Comparison of ENCODE assay signal across 19 cellular contexts in the genomic region with DNA sequence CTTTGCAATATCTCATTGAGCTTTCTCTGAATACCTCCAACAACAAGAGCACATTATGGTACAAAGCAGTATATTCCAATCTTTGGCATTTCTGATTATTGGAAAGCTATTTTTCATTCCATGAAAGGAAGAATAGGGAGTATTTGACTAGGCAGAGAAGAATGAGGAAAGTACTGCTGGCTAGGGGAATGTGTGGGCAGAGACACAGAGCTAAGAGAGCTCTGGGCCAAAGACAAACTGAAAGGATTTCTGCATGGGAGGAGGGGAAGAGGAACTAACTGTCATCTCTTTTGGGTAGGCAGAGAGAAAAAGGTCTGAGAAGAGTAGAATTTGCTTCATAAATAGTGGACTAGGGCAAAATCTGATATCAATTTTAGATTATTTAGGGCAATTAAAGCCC.
DNase-seq lines count a peak whose midpoint lies in the region; TF ChIP-seq lines count a peak whose summit lies in the region.
"Had no signal": no experiment of that assay in that cellular context is flagged by ENCODE, and none has a peak within 500 bp of the region (broad histone marks: within the 10 kb centered on the region; RNA-seq: fewer than 3 reads in every experiment).

No MANE protein-coding gene starts in this region.

- in situ Hi-C loops in GM23248 (cut with MboI), result no loop called here

- H3K36me3 Mint-ChIP-seq in H9 (ENCODE audit: insufficient read depth in 1 of 3, low read depth in 3 of 3), result no peaks in the 10 kb centered on the region

- peaks cover 15% of the 10 kb centered on the region; the same call in 1 of the 2 replicates for H3K4me1 ChIP-seq in GM23248 (ENCODE audit: insufficient read depth)
- H3K4me1 ChIP-seq in smooth muscle cell (ENCODE audit: low read depth), result no peaks in the 10 kb centered on the region
- peaks cover 6% of the 10 kb centered on the region; the same call in 1 of the 2 replicates for H3K4me1 ChIP-seq in H9 (ENCODE audit: insufficient read depth, low read length)
- H3K4me1 ChIP-seq: spleen had no signal

- H2BK12ac ChIP-seq in H9 (ENCODE audit: insufficient read length, low read depth, low read length), result no peak overlapping the region

- no peaks in the 10 kb centered on the region for H3F3A ChIP-seq in GM23248 (ENCODE audit: insufficient read depth)
- H3F3A ChIP-seq in smooth muscle cell (ENCODE audit: low read depth), result no peaks in the 10 kb centered on the region

- peaks cover 20 to 22% of the 10 kb centered on the region in 2 experiments for H3K4me1 Mint-ChIP-seq in H9

- H3K27ac Mint-ChIP-seq in H9, result no peak overlapping the region

- no peak overlapping the region for H3K23ac ChIP-seq in H9 (ENCODE audit: insufficient read length, low read depth, low read length)

- no peak for TF ChIP-seq CTCF in smooth muscle cell (IDR thresholded peaks at IDR 0.05; ENCODE audit: borderline replicate concordance, insufficient read depth, poor library complexity, severe bottlenecking)
- TF ChIP-seq CTCF in H9 (conservative IDR thresholded peaks at IDR 0.05), result no peak

- peak overlapping the region; percentile 48 for H2AFZ ChIP-seq in GM23248
- no peak overlapping the region for H2AFZ ChIP-seq in smooth muscle cell (ENCODE audit: low read depth)
- H2AFZ ChIP-seq in H9 (ENCODE audit: low read length), result no peak overlapping the region

- H3K36me3 ChIP-seq in GM23248 (ENCODE audit: low read depth), result no peaks in the 10 kb centered on the region
- H3K36me3 ChIP-seq in smooth muscle cell (ENCODE audit: low read depth), result no peaks in the 10 kb centered on the region
- H3K36me3 ChIP-seq: spleen, upper lobe of left lung had no signal

- H3K27me3 Mint-ChIP-seq in H9 (ENCODE audit: low read depth), result no peaks in the 10 kb centered on the region

- no peak overlapping the region for H2AK5ac ChIP-seq in H9 (ENCODE audit: insufficient read length, low read length)

- H4K20me1 ChIP-seq in GM23248 (ENCODE audit: insufficient read depth) (no peaks in the 10 kb centered on the region), smooth muscle cell (ENCODE audit: low read depth) (no peaks in the 10 kb centered on the region), H9 (ENCODE audit: control insufficient read depth, insufficient read depth, insufficient read length) (no peaks in the 10 kb centered on the region)

- no peak overlapping the region for H3K4me3 Mint-ChIP-seq in H9

- no peaks in the 10 kb centered on the region for H3K27me3 ChIP-seq in GM23248 (replicated peaks; ENCODE audit: insufficient read depth)
- H3K27me3 ChIP-seq in smooth muscle cell (ENCODE audit: low read depth), result no peaks in the 10 kb centered on the region
- H3K27me3 ChIP-seq in H9 (ENCODE audit: insufficient read depth, low read length), result no peaks in the 10 kb centered on the region
- H3K27me3 ChIP-seq: spleen, upper lobe of left lung had no signal

- no peaks in the 10 kb centered on the region for H3K9me2 ChIP-seq in GM23248 (ENCODE audit: insufficient read depth)

- H3K14ac ChIP-seq in H9 (ENCODE audit: insufficient read depth, low read length), result no peak overlapping the region

- H2BK5ac ChIP-seq in H9 (ENCODE audit: insufficient read length, low read length), result no peak overlapping the region

- H3K79me1 ChIP-seq in H9 (ENCODE audit: insufficient read depth, low read depth, low read length, poor library complexity, severe bottlenecking), result no peaks in the 10 kb centered on the region

- no peak overlapping the region for H3K9ac ChIP-seq in GM23248
- H3K9ac ChIP-seq in smooth muscle cell (ENCODE audit: low read depth), result no peak overlapping the region
- no peak overlapping the region for H3K9ac ChIP-seq in H9 (ENCODE audit: extremely low read depth, insufficient read length, low read length)
- H3K9ac ChIP-seq: KMS-11 had no signal

- DNase-seq in GM23248 (peak; percentile 64), amniotic epithelial cell (ENCODE audit: low read depth) (peak; percentile 54), iPS-NIHi11 (ENCODE audit: low spot score) (peak; percentile 31), smooth muscle cell (lab: John Stamatoyannopoulos, UW; ENCODE audit: unreplicated experiment) (no peak), H9 (no peak), NCI-H446 (lab: John Stamatoyannopoulos, UW) (no peak), substantia nigra (lab: John Stamatoyannopoulos, UW) (no peak), epidermal melanocyte (ENCODE audit: insufficient read length, low spot score) (no peak)
- DNase-seq: activated CD4-positive, alpha-beta T cell treated with anti-CD3 and anti-CD28 coated beads, Interleukin-2, amount 50 U/mL, for 4 hours; activated naive CD4-positive, alpha-beta T cell; activated T-cell treated with anti-CD3 and anti-CD28 coated beads for 4 hours; cortex of kidney; GOT3; spleen; SW 1271; upper lobe of left lung had no signal

- H3K4me2 ChIP-seq in GM23248 (ENCODE audit: unreplicated experiment) (peak overlapping the region; percentile 61), smooth muscle cell (peak overlapping the region; percentile 15), H9 (ENCODE audit: insufficient read depth, insufficient read length, low read length) (no peak overlapping the region)
- H3K4me2 ChIP-seq: KMS-11 had no signal

- no peak overlapping the region for H4K8ac ChIP-seq in H9 (replicated peaks; ENCODE audit: insufficient read length, low read depth, low read length)

- H3K4me3 ChIP-seq in GM23248 (peak overlapping the region; percentile 34; the same call in 1 of the 2 replicates), smooth muscle cell (no peak overlapping the region)
- H3K4me3 ChIP-seq: spleen, upper lobe of left lung had no signal

- no peak overlapping the region for H4K5ac ChIP-seq in H9 (ENCODE audit: insufficient read length, low read depth, low read length)

- H3K56ac ChIP-seq in H9 (ENCODE audit: insufficient read length, low read depth, low read length), result no peak overlapping the region

- no peaks in the 10 kb centered on the region for H3K23me2 ChIP-seq in H9 (ENCODE audit: insufficient read length, low read depth, low read length, poor library complexity, severe bottlenecking)

- H3K4ac ChIP-seq in H9 (ENCODE audit: low read depth, low read length), result no peak overlapping the region

- no peak overlapping the region for H2BK15ac ChIP-seq in H9 (ENCODE audit: low read depth, low read length)

- H2BK20ac ChIP-seq in H9 (ENCODE audit: low read depth, low read length, poor library complexity, severe bottlenecking), result no peak overlapping the region

- H3K18ac ChIP-seq in H9 (ENCODE audit: insufficient read length, low read depth, low read length), result no peak overlapping the region

- no peaks in the 10 kb centered on the region for H3K9me3 ChIP-seq in GM23248 (ENCODE audit: low read depth)
- no peaks in the 10 kb centered on the region for H3K9me3 ChIP-seq in smooth muscle cell (replicated peaks; ENCODE audit: low read depth)
- H3K9me3 ChIP-seq in H9 (ENCODE audit: control insufficient read depth, low read depth, low read length), result no peaks in the 10 kb centered on the region
- H3K9me3 ChIP-seq: spleen, upper lobe of left lung had no signal

- H2BK120ac ChIP-seq in H9 (ENCODE audit: low read depth, low read length, poor library complexity, severe bottlenecking), result no peak overlapping the region

- H4K91ac ChIP-seq in H9 (ENCODE audit: insufficient read length, low read depth, low read length), result no peak overlapping the region

- no peak overlapping the region for H3T11ph ChIP-seq in H9 (ENCODE audit: low read length)

- H3K27ac ChIP-seq in GM23248 (peak overlapping the region; percentile 15; the same call in 1 of the 2 replicates), smooth muscle cell (ENCODE audit: low read depth) (no peak overlapping the region), H9 (ENCODE audit: insufficient read length, low read depth, low read length) (no peak overlapping the region), substantia nigra (ENCODE audit: low read depth, low read length, poor library complexity, severe bottlenecking) (no peak overlapping the region)
- H3K27ac ChIP-seq: C4-2B, epithelial cell of prostate, KMS-11 had no signal

- H3K9me3 Mint-ChIP-seq in H9, result no peaks in the 10 kb centered on the region

- H3K79me2 ChIP-seq in GM23248 (ENCODE audit: insufficient read depth), result no peaks in the 10 kb centered on the region
- H3K79me2 ChIP-seq in smooth muscle cell (ENCODE audit: low read depth), result no peaks in the 10 kb centered on the region
- H3K79me2 ChIP-seq in H9 (ENCODE audit: insufficient read depth, low read length), result no peaks in the 10 kb centered on the region

Comparison
In these comparisons a context has a peak if more than half of its experiments do, and no peak if none do; other contexts are left out.
1. DNase-seq: peak in GM23248 (single experiment), amniotic epithelial cell (single experiment) and iPS-NIHi11 (single experiment); none in smooth muscle cell (single experiment), H9 (single experiment), NCI-H446 (0 of 2), substantia nigra (0 of 49) and epidermal melanocyte (single experiment).